ENCODE assay signal across 8 cellular contexts in genomic region chr5:142357469-142358090, GRCh38.
DNase-seq lines count a peak whose midpoint lies in the region; ATAC-seq and TF ChIP-seq lines count a peak whose summit lies in the region.

No MANE protein-coding gene starts in this region.

- POLR2A ChIA-PET in RWPE1 (lab: Yijun Ruan, JAX; ENCODE audit: low non-redundant PET) = interaction anchor here (2.0 kb wide), 1 partner anchor 33 kb away, joined by 16 read pairs; the partner anchor contains the start of gene SPRY4

- no peak overlapping the region for H3K27ac ChIP-seq in DOHH2 (ENCODE audit: low read depth, low read length)
- peak overlapping the region; percentile 87 for H3K27ac ChIP-seq in RWPE1
- peak overlapping the region; percentile 86 for H3K27ac ChIP-seq in neutrophil

- peak overlapping the region; percentile 75 for H3K4me2 ChIP-seq in DOHH2 (ENCODE audit: low read length)

- H3K9me2 ChIP-seq in DOHH2 (replicated peaks; ENCODE audit: control insufficient read depth, low read length) = no peaks in the 10 kb centered on the region

- CTCF ChIA-PET in RWPE1 (lab: Yijun Ruan, JAX) = interaction anchor here (0.6 kb wide), 1 partner anchor 468 kb away, joined by 5 read pairs; no protein-coding TSS in a partner anchor

- peaks cover 67% of the 10 kb centered on the region for H3K27me3 ChIP-seq in DOHH2 (ENCODE audit: control insufficient read depth, low read length)
- H3K27me3 ChIP-seq in neutrophil = peaks cover 75% of the 10 kb centered on the region

- ATAC-seq in GM19023 (IDR thresholded peaks at IDR 0.05; ENCODE audit: unreplicated experiment) = no peak

- DNase-seq in RWPE1 (ENCODE audit: low spot score) (no peak), epithelial cell of esophagus (ENCODE audit: low read depth) (no peak), NCI-H2196 treated with DMSO at 0.1 percent for 48 hours (lab: John Stamatoyannopoulos, UW; ENCODE audit: unreplicated experiment) (no peak), NCI-H1436 treated with DMSO at 0.1 percent for 48 hours (lab: John Stamatoyannopoulos, UW) (no peak), NCI-H69 (lab: John Stamatoyannopoulos, UW) (no peak)

- H3K9me3 ChIP-seq in DOHH2 (ENCODE audit: control insufficient read depth, insufficient read depth, low read length) = peaks cover 5% of the 10 kb centered on the region; the same call in 1 of the 2 replicates
- no peaks in the 10 kb centered on the region for H3K9me3 ChIP-seq in neutrophil

- H3K36me3 ChIP-seq in DOHH2 (ENCODE audit: control insufficient read depth, low read length) (no peaks in the 10 kb centered on the region), neutrophil (no peaks in the 10 kb centered on the region)

- H3K4me1 ChIP-seq in DOHH2 (ENCODE audit: control insufficient read depth, low read length) (peaks cover 17% of the 10 kb centered on the region), neutrophil (ENCODE audit: control insufficient read depth in 1 of 2, insufficient read depth in 1 of 2, low read depth in 1 of 2, low read length in 1 of 2) (peaks cover 16 to 18% of the 10 kb centered on the region in 2 experiments)

- peaks cover 11% of the 10 kb centered on the region for H4K20me1 ChIP-seq in DOHH2 (ENCODE audit: control insufficient read depth, insufficient read depth, low read depth, low read length)

- H3F3A ChIP-seq in DOHH2 (ENCODE audit: control insufficient read depth, insufficient read depth) = peaks cover 4% of the 10 kb centered on the region; the same call in 1 of the 2 replicates

- TF ChIP-seq CTCF in DOHH2 (IDR thresholded peaks at IDR 0.05; ENCODE audit: low read depth, low read length, poor library complexity, severe bottlenecking) (no peak), RWPE1 (conservative IDR thresholded peaks at IDR 0.05; ENCODE audit: low read depth) (no peak), epithelial cell of esophagus (IDR thresholded peaks at IDR 0.05; ENCODE audit: insufficient read depth, low read depth, low read length, missing control alignments) (no peak), neutrophil (IDR thresholded peaks at IDR 0.05) (no peak)

- H3K4me3 ChIP-seq in DOHH2 (ENCODE audit: low read length) (peak overlapping the region; percentile 73), epithelial cell of esophagus (ENCODE audit: low read length) (peak overlapping the region; percentile 49), neutrophil (ENCODE audit: low read depth in 1 of 2, low read length in 1 of 2) (peak overlapping the region; percentile 73 to 83)

- no peaks in the 10 kb centered on the region for H3K79me2 ChIP-seq in DOHH2 (ENCODE audit: control insufficient read depth, low read length)
